7 cellular contexts compared by ENCODE assay signal in the genomic region with DNA sequence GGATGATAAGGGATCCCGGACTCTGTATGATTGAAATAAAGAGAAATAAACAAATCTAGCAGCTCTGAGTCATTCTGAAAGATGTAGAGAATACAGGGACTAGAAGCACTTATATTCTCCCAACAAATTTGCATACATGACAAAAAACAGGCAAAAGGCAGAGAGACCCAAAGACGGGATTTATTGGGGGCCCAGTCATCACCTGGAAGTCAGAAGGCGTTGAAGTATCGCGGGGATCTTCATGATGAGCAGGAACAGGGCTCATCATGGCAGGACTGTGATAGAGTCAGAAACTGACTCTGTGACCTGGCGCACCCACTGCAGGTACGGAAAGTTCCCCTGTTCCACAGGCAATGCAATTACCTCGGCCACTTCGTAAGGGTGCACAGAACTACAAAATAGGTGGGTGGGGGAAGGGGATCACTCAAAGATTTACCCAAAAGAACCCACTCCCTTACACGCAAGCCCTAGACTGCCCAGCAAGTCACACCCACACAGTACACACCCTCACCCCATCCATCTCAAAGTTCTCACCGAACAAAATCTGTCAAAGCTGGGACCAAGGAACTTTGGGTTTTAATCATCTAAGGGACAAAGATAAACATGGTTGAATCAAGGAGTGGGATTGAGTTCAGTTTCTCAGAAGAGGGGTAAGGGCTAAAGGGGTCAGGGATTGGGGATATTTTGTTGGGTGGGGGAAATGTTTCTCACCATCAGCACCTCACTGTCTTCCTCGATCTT. TPM values are rescaled to one million over a fixed set of nuclear protein-coding genes. Genes with fewer than 3 reads are reported as not detected.
DNase-seq lines count a peak whose midpoint lies in the region; ATAC-seq and TF ChIP-seq lines count a peak whose summit lies in the region.

No MANE protein-coding gene starts in this region.

- H3K36me3 Mint-ChIP-seq in WTC11 (peaks cover 34% of the 10 kb centered on the region), glutamatergic neuron (ENCODE audit: unreplicated experiment) (no peaks in the 10 kb centered on the region)
- H3K36me3 Mint-ChIP-seq in stimulated activated naive B cell treated with anti-CD40 and anti-IgM and Interleukin-4, amounts not matched to agents 10 μg/mL and 1 μg/mL and 100 μg/mL, for 72 hours: peaks cover 29 to 49% of the 10 kb centered on the region in 2 donors

- DNase-seq in H7 (no peak), WTC11 (ENCODE audit: low spot score) (no peak), glutamatergic neuron (no peak)
- DNase-seq in stimulated activated naive B cell treated with anti-CD40 and anti-IgM and Interleukin-4, amounts not matched to agents 10 μg/mL and 1 μg/mL and 100 μg/mL, for 72 hours: no peak

- H3K9me3 Mint-ChIP-seq in WTC11 (no peaks in the 10 kb centered on the region), glutamatergic neuron (ENCODE audit: unreplicated experiment) (peaks cover 20% of the 10 kb centered on the region)
- peaks cover 0 to 4% of the 10 kb centered on the region in 2 donors for H3K9me3 Mint-ChIP-seq in stimulated activated naive B cell treated with anti-CD40 and anti-IgM and Interleukin-4, amounts not matched to agents 10 μg/mL and 1 μg/mL and 100 μg/mL, for 72 hours

- H3K27ac Mint-ChIP-seq in WTC11 (peak overlapping the region; percentile 97), glutamatergic neuron (ENCODE audit: unreplicated experiment) (peak overlapping the region; percentile 98)
- H3K27ac Mint-ChIP-seq in stimulated activated naive B cell treated with anti-CD40 and anti-IgM and Interleukin-4, amounts not matched to agents 10 μg/mL and 1 μg/mL and 100 μg/mL, for 72 hours: peak overlapping the region; percentile 99

- peak overlapping the region; percentile 96 for H3K4me3 Mint-ChIP-seq in WTC11
- H3K4me3 Mint-ChIP-seq in glutamatergic neuron (ENCODE audit: unreplicated experiment): peak overlapping the region; percentile 97
- peak overlapping the region; percentile 97 to 98 for H3K4me3 Mint-ChIP-seq in stimulated activated naive B cell treated with anti-CD40 and anti-IgM and Interleukin-4, amounts not matched to agents 10 μg/mL and 1 μg/mL and 100 μg/mL, for 72 hours

- H3K27me3 Mint-ChIP-seq in WTC11 (ENCODE audit: low read depth): no peaks in the 10 kb centered on the region
- H3K27me3 Mint-ChIP-seq in glutamatergic neuron (ENCODE audit: unreplicated experiment): peaks cover 27% of the 10 kb centered on the region
- H3K27me3 Mint-ChIP-seq in stimulated activated naive B cell treated with anti-CD40 and anti-IgM and Interleukin-4, amounts not matched to agents 10 μg/mL and 1 μg/mL and 100 μg/mL, for 72 hours: no peaks in the 10 kb centered on the region

- H3K36me3 ChIP-seq in H7 (replicated peaks; ENCODE audit: control insufficient read depth, insufficient read depth, low read length): peaks cover 26% of the 10 kb centered on the region

- peaks cover 55% of the 10 kb centered on the region for H3K4me1 Mint-ChIP-seq in WTC11
- H3K4me1 Mint-ChIP-seq in glutamatergic neuron (ENCODE audit: low read depth, unreplicated experiment): peaks cover 41% of the 10 kb centered on the region
- H3K4me1 Mint-ChIP-seq in stimulated activated naive B cell treated with anti-CD40 and anti-IgM and Interleukin-4, amounts not matched to agents 10 μg/mL and 1 μg/mL and 100 μg/mL, for 72 hours: peaks cover 58 to 78% of the 10 kb centered on the region in 2 donors

- TF ChIP-seq CTCF in WTC11 (IDR thresholded peaks at IDR 0.05) (no peak), glutamatergic neuron (IDR thresholded peaks at IDR 0.05; ENCODE audit: partially characterized antibody, unreplicated experiment) (no peak)

- peak overlapping the region; percentile 57 for H3K4me3 ChIP-seq in H7 (ENCODE audit: insufficient read depth, low read depth, low read length)

- CTCF ChIA-PET in WTC11 (lab: Charles Lee): interaction anchor here (2.1 kb wide), 1 partner anchor 10 kb away, joined by 11 read pairs; no protein-coding TSS in a partner anchor

- ATAC-seq in WTC11: no peak
- ATAC-seq in stimulated activated naive B cell treated with anti-CD40 and anti-IgM and Interleukin-4, amounts not matched to agents 10 μg/mL and 1 μg/mL and 100 μg/mL, for 72 hours (replicated peaks): peak in 1 of 2 donors; percentile 3
- ATAC-seq in GM19328 (IDR thresholded peaks at IDR 0.05; ENCODE audit: unreplicated experiment): no peak
- ATAC-seq in GM21390 (IDR thresholded peaks at IDR 0.05; ENCODE audit: unreplicated experiment): no peak
- ATAC-seq in GM18909 (IDR thresholded peaks at IDR 0.05; ENCODE audit: poor library complexity, unreplicated experiment): no peak

- POLR2A ChIA-PET in WTC11 (lab: Charles Lee): no interaction called here

- H3K27me3 ChIP-seq in H7 (ENCODE audit: control insufficient read depth, insufficient read depth, low read length): no peaks in the 10 kb centered on the region

TF ChIP-seq in WTC11, 78 proteins besides CTCF, POLR2A, EP300 and RAD21 (continues in another document):
- TF ChIP-seq, protein P1, sequence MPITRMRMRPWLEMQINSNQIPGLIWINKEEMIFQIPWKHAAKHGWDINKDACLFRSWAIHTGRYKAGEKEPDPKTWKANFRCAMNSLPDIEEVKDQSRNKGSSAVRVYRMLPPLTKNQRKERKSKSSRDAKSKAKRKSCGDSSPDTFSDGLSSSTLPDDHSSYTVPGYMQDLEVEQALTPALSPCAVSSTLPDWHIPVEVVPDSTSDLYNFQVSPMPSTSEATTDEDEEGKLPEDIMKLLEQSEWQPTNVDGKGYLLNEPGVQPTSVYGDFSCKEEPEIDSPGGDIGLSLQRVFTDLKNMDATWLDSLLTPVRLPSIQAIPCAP (CRISPR knock-in tag; IDR thresholded peaks at IDR 0.05): no peak
- TF ChIP-seq, protein P2, sequence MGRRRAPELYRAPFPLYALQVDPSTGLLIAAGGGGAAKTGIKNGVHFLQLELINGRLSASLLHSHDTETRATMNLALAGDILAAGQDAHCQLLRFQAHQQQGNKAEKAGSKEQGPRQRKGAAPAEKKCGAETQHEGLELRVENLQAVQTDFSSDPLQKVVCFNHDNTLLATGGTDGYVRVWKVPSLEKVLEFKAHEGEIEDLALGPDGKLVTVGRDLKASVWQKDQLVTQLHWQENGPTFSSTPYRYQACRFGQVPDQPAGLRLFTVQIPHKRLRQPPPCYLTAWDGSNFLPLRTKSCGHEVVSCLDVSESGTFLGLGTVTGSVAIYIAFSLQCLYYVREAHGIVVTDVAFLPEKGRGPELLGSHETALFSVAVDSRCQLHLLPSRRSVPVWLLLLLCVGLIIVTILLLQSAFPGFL (CRISPR knock-in tag; IDR thresholded peaks at IDR 0.05; ENCODE audit: borderline replicate concordance): no peak
- TF ChIP-seq, protein P3, sequence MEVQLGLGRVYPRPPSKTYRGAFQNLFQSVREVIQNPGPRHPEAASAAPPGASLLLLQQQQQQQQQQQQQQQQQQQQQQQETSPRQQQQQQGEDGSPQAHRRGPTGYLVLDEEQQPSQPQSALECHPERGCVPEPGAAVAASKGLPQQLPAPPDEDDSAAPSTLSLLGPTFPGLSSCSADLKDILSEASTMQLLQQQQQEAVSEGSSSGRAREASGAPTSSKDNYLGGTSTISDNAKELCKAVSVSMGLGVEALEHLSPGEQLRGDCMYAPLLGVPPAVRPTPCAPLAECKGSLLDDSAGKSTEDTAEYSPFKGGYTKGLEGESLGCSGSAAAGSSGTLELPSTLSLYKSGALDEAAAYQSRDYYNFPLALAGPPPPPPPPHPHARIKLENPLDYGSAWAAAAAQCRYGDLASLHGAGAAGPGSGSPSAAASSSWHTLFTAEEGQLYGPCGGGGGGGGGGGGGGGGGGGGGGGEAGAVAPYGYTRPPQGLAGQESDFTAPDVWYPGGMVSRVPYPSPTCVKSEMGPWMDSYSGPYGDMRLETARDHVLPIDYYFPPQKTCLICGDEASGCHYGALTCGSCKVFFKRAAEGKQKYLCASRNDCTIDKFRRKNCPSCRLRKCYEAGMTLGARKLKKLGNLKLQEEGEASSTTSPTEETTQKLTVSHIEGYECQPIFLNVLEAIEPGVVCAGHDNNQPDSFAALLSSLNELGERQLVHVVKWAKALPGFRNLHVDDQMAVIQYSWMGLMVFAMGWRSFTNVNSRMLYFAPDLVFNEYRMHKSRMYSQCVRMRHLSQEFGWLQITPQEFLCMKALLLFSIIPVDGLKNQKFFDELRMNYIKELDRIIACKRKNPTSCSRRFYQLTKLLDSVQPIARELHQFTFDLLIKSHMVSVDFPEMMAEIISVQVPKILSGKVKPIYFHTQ (CRISPR knock-in tag; IDR thresholded peaks at IDR 0.05): no peak
- TF ChIP-seq, protein P4, sequence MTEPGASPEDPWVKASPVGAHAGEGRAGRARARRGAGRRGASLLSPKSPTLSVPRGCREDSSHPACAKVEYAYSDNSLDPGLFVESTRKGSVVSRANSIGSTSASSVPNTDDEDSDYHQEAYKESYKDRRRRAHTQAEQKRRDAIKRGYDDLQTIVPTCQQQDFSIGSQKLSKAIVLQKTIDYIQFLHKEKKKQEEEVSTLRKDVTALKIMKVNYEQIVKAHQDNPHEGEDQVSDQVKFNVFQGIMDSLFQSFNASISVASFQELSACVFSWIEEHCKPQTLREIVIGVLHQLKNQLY (CRISPR knock-in tag; IDR thresholded peaks at IDR 0.05): no peak
- TF ChIP-seq PRRX2 (CRISPR knock-in tag; IDR thresholded peaks at IDR 0.05) (no peak), ATF1 (CRISPR knock-in tag; IDR thresholded peaks at IDR 0.05) (no peak), MXD4 (CRISPR knock-in tag; IDR thresholded peaks at IDR 0.05; ENCODE audit: borderline replicate concordance) (no peak)

RNA-seq across cellular contexts. Expression of a gene that starts 1.4 kb away (rescaled TPM):
- 168 and 188 TPM in 2 replicates for total RNA-seq in H7 (2014; rRNA removed; shearing (Covaris generic))
- total RNA-seq in WTC11 (2021): 229 to 247 TPM (median 243 TPM) in 3 replicates
- total RNA-seq in glutamatergic neuron (ENCODE audit: unreplicated experiment): 384 TPM

RNA-seq across cellular contexts. Expression of a gene that starts 3.3 kb away (rescaled TPM):
- 8.3 and 13.4 TPM in 2 replicates for total RNA-seq in H7 (2014; rRNA removed; shearing (Covaris generic))
- total RNA-seq in WTC11 (2021) (139 to 172 TPM (median 160 TPM) in 3 replicates), glutamatergic neuron (ENCODE audit: unreplicated experiment) (75.1 TPM)

RNA-seq across cellular contexts. Expression of a gene that starts 5.7 kb away (rescaled TPM):
- 38.3 and 41.9 TPM in 2 replicates for total RNA-seq in H7 (2014; rRNA removed; shearing (Covaris generic))
- total RNA-seq in WTC11 (2021) (60.0 to 63.6 TPM (median 60.2 TPM) in 3 replicates), glutamatergic neuron (ENCODE audit: unreplicated experiment) (73.5 TPM)

RNA-seq across cellular contexts. Expression of a gene that starts 24.9 kb away (rescaled TPM):
- 101 and 113 TPM in 2 replicates for total RNA-seq in H7 (2014; rRNA removed; shearing (Covaris generic))
- total RNA-seq in WTC11 (2021): 79.5 to 97.3 TPM (median 83.7 TPM) in 3 replicates
- total RNA-seq in glutamatergic neuron (ENCODE audit: unreplicated experiment): 14.8 TPM

RNA-seq across cellular contexts. Expression of a gene that starts 37.8 kb away (rescaled TPM):
- total RNA-seq in H7 (2014; rRNA removed; shearing (Covaris generic)): 15.5 and 16.4 TPM in 2 replicates
- total RNA-seq in WTC11 (2021) (19.4 to 21.2 TPM (median 20.8 TPM) in 3 replicates), glutamatergic neuron (ENCODE audit: unreplicated experiment) (9.6 TPM)
